In the genomic region with DNA sequence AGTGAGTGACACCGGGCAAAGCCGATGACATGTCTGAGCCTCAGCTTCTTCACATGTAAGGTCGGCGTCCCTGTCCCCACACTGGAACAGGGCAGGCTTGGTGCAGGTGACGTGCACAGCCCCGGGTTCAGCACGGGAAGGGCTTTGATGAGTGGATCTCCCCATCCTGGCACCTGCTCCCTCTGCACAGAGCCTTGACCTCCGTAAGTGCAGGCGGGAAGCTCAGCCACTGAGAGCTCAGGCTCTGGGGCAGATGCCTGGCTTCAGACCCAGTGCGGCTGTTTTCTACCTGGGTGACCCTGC, we compare ENCODE assay signal across 18 cellular contexts.
DNase-seq lines count a peak whose midpoint lies in the region; ATAC-seq, FAIRE-seq and TF ChIP-seq lines count a peak whose summit lies in the region.
"Had no signal": no experiment of that assay in that cellular context is flagged by ENCODE, and none has a peak within 500 bp of the region (broad histone marks: within the 10 kb centered on the region; RNA-seq: fewer than 3 reads in every experiment).

No MANE protein-coding gene starts in this region.

- intact Hi-C loops in kidney (cut with DNase I) = no loop called here
- intact Hi-C loops in upper lobe of right lung (cut with DNase I) = no loop called here
- intact Hi-C loops in esophagus muscularis mucosa (cut with DNase I) = no loop called here

- H3K79me1 ChIP-seq in neuronal stem cell (ENCODE audit: low read depth, low read length) = peaks cover 3% of the 10 kb centered on the region

- TF ChIP-seq CTCF in kidney (IDR thresholded peaks at IDR 0.05; ENCODE audit: borderline replicate concordance, extremely low read depth, insufficient read depth) (no peak), upper lobe of right lung (IDR thresholded peaks at IDR 0.05) (no peak), esophagus muscularis mucosa (IDR thresholded peaks at IDR 0.05) (no peak)

- no peaks in the 10 kb centered on the region for H3K36me3 ChIP-seq in kidney (ENCODE audit: control insufficient read depth in 1 of 2, insufficient read depth in 2 of 2, low read length in 2 of 2)
- no peaks in the 10 kb centered on the region for H3K36me3 ChIP-seq in neuronal stem cell (replicated peaks in 1 of 2; ENCODE audit: control insufficient read depth in 2 of 2, insufficient read depth in 2 of 2, low read length in 2 of 2)
- H3K36me3 ChIP-seq in upper lobe of right lung = no peaks in the 10 kb centered on the region
- no peaks in the 10 kb centered on the region for H3K36me3 ChIP-seq in esophagus muscularis mucosa

- peak overlapping the region; percentile 8 for H2AK5ac ChIP-seq in neuronal stem cell (ENCODE audit: low read depth, low read length)

- TF ChIP-seq POLR2A in esophagus muscularis mucosa (IDR thresholded peaks at IDR 0.05; ENCODE audit: low read depth) = no peak

- H3K4me2 ChIP-seq in neuronal stem cell (ENCODE audit: insufficient read depth, low read length, poor library complexity, severe bottlenecking) = no peak overlapping the region
- H3K4me2 ChIP-seq: GM23338 had no signal

- no peak for TF ChIP-seq EP300 in esophagus muscularis mucosa (IDR thresholded peaks at IDR 0.05)

- no peak overlapping the region for H3K14ac ChIP-seq in neuronal stem cell (ENCODE audit: low read length)

- no peak overlapping the region for H3K4me3 ChIP-seq in kidney (ENCODE audit: low read length in 2 of 2)
- H3K4me3 ChIP-seq in neuronal stem cell (ENCODE audit: low read length in 2 of 2) = no peak overlapping the region
- no peak overlapping the region for H3K4me3 ChIP-seq in upper lobe of right lung
- no peak overlapping the region for H3K4me3 ChIP-seq in esophagus muscularis mucosa
- H3K4me3 ChIP-seq: GM23338 had no signal

- H2BK12ac ChIP-seq in neuronal stem cell (ENCODE audit: low read length) = no peak overlapping the region

- no peak overlapping the region for H2AFZ ChIP-seq in neuronal stem cell (ENCODE audit: low read length)
- H2AFZ ChIP-seq: GM23338 had no signal

- H3K4me1 ChIP-seq in kidney (ENCODE audit: control insufficient read depth in 1 of 2, insufficient read depth in 1 of 2, low read depth in 1 of 2, low read length in 2 of 2) (no peaks in the 10 kb centered on the region), neuronal stem cell (ENCODE audit: control insufficient read depth in 2 of 2, insufficient read depth in 1 of 2, low read depth in 1 of 2, low read length in 2 of 2) (peaks cover 0 to 2% of the 10 kb centered on the region in 2 donors), upper lobe of right lung (no peaks in the 10 kb centered on the region), esophagus muscularis mucosa (no peaks in the 10 kb centered on the region)

- H3K4ac ChIP-seq in neuronal stem cell (ENCODE audit: low read length) = no peak overlapping the region

- H3K9ac ChIP-seq in kidney (ENCODE audit: low read length in 2 of 2) (no peak overlapping the region), neuronal stem cell (ENCODE audit: low read depth, low read length, poor library complexity) (no peak overlapping the region)

- no CpG with 5 or more reads among the region's 10 CpGs for WGBS in neuronal stem cell (ENCODE audit: extremely low coverage in 2 of 2, insufficient read length in 2 of 2, insufficient replicate concordance in 1 of 2), 2 donors
- no CpG with 5 or more reads among the region's 10 CpGs for WGBS in esophagus muscularis mucosa

- no peak overlapping the region for H2BK5ac ChIP-seq in neuronal stem cell (ENCODE audit: low read length)

- no peak overlapping the region for H2BK120ac ChIP-seq in neuronal stem cell (ENCODE audit: low read depth, low read length)

- H3K9me3 ChIP-seq in kidney (ENCODE audit: control insufficient read depth in 1 of 2, low read length in 2 of 2) = peaks cover 0 to 9% of the 10 kb centered on the region in 2 donors
- H3K9me3 ChIP-seq in neuronal stem cell (replicated peaks in 1 of 2; ENCODE audit: control insufficient read depth in 2 of 2, insufficient read depth in 1 of 2, low read depth in 1 of 2, low read length in 2 of 2) = peaks cover 0 to 2% of the 10 kb centered on the region in 2 donors
- peaks cover 7% of the 10 kb centered on the region for H3K9me3 ChIP-seq in upper lobe of right lung
- H3K9me3 ChIP-seq in esophagus muscularis mucosa = peaks cover 0 to 20% (median 9%) of the 10 kb centered on the region in 4 donors

- FAIRE-seq in kidney (lab: Jason Lieb, UNC) = no peak
- FAIRE-seq: GM12891, GM18507 had no signal

- ATAC-seq in upper lobe of right lung = no peak
- ATAC-seq: GM23338, HCT116 had no signal

- H3K23ac ChIP-seq in neuronal stem cell (ENCODE audit: low read depth, low read length, poor library complexity) = no peak overlapping the region

- H3K27ac ChIP-seq in angular gyrus (ENCODE audit: low read depth, low read length) = peak overlapping the region; percentile 24
- H3K27ac ChIP-seq in kidney (ENCODE audit: low read depth in 2 of 2, low read length in 2 of 2) = no peak overlapping the region
- H3K27ac ChIP-seq in neuronal stem cell (replicated peaks; ENCODE audit: low read length) = no peak overlapping the region
- no peak overlapping the region for H3K27ac ChIP-seq in upper lobe of right lung
- no peak overlapping the region for H3K27ac ChIP-seq in esophagus muscularis mucosa (replicated peaks in 1 of 4)

- H3K27me3 ChIP-seq in neuronal stem cell (ENCODE audit: control insufficient read depth in 3 of 3, insufficient read depth in 3 of 3, low read depth in 1 of 3, low read length in 3 of 3) (no peaks in the 10 kb centered on the region), upper lobe of right lung (no peaks in the 10 kb centered on the region), esophagus muscularis mucosa (no peaks in the 10 kb centered on the region)

- DNase-seq in kidney = peak; percentile 39
- no peak for DNase-seq in neuronal stem cell (ENCODE audit: low spot score)
- DNase-seq in upper lobe of right lung = peak; percentile 47
- no peak for DNase-seq in NCI-H187 treated with DMSO at 0.1 percent for 48 hours (lab: John Stamatoyannopoulos, UW)
- no peak for DNase-seq in esophagus muscularis mucosa (ENCODE audit: extremely low spot score)
- DNase-seq in inferior parietal cortex (ENCODE audit: extremely low spot score) = no peak
- no peak for DNase-seq in NCI-H2081 treated with DMSO at 0.1 percent for 48 hours (lab: John Stamatoyannopoulos, UW)
- DNase-seq: Calu3; CD4-positive, alpha-beta memory T cell; DMS53; DMS79 treated with DMSO at 0.1 percent for 48 hours; GF-D8; H9 had no signal

- H4K8ac ChIP-seq in neuronal stem cell (ENCODE audit: low read depth, low read length) = no peak overlapping the region

- no peak overlapping the region for H2BK15ac ChIP-seq in neuronal stem cell (ENCODE audit: low read length)

- H3K18ac ChIP-seq in neuronal stem cell (ENCODE audit: low read length) = peak overlapping the region; percentile 36

- no peak overlapping the region for H4K91ac ChIP-seq in neuronal stem cell (ENCODE audit: low read depth, low read length, poor library complexity)

Comparison
In these comparisons a context has a peak if more than half of its experiments do, and no peak if none do; other contexts are left out.
1. DNase-seq: peak in kidney (single experiment) and upper lobe of right lung (single experiment); none in neuronal stem cell (single experiment), NCI-H187 treated with DMSO at 0.1 percent for 48 hours (single experiment), esophagus muscularis mucosa (single experiment), inferior parietal cortex (single experiment) and NCI-H2081 treated with DMSO at 0.1 percent for 48 hours (single experiment).